1 cellular context compared by ENCODE assay signal in the genomic region with DNA sequence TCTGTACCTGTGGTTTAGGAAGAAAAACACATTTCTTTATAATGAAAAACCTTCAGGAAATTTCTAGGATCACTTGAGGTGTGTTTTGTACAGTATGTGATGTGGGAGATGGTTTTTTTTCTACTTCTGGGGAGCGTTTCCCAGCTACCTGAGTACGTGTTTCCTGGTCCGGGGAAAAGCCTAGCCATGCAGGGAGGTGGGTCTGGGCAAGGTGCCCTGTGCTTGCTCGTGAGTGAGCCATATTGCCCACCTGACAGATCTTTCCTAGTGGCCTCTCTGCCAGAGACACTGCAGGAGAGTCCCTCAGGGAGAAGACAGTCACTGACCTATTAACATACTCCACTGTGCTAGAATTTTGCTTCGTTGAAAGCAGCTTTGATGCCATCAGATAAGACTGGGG.
TF ChIP-seq lines count a peak whose summit lies in the region.

No MANE protein-coding gene starts in this region.

TF ChIP-seq in SK-N-SH treated with all-trans-retinoic acid at 6 μM for 48 hours, 23 proteins besides CTCF, POLR2A, EP300 and RAD21 (continued from another document):
- TF ChIP-seq, protein P1, sequence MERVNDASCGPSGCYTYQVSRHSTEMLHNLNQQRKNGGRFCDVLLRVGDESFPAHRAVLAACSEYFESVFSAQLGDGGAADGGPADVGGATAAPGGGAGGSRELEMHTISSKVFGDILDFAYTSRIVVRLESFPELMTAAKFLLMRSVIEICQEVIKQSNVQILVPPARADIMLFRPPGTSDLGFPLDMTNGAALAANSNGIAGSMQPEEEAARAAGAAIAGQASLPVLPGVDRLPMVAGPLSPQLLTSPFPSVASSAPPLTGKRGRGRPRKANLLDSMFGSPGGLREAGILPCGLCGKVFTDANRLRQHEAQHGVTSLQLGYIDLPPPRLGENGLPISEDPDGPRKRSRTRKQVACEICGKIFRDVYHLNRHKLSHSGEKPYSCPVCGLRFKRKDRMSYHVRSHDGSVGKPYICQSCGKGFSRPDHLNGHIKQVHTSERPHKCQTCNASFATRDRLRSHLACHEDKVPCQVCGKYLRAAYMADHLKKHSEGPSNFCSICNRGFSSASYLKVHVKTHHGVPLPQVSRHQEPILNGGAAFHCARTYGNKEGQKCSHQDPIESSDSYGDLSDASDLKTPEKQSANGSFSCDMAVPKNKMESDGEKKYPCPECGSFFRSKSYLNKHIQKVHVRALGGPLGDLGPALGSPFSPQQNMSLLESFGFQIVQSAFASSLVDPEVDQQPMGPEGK (CRISPR knock-in tag; IDR thresholded peaks at IDR 0.05; ENCODE audit: borderline replicate concordance) = no peak
- TF ChIP-seq ZNF8 (CRISPR knock-in tag; IDR thresholded peaks at IDR 0.05) (no peak), ZNF565 (CRISPR knock-in tag; conservative IDR thresholded peaks at IDR 0.05; ENCODE audit: low read depth) (no peak), ESRRG (CRISPR knock-in tag; IDR thresholded peaks at IDR 0.05) (no peak), ISL1 (CRISPR knock-in tag; IDR thresholded peaks at IDR 0.05) (no peak), TCF4 (CRISPR knock-in tag; IDR thresholded peaks at IDR 0.05; ENCODE audit: borderline replicate concordance) (no peak), SNAI2 (CRISPR knock-in tag; IDR thresholded peaks at IDR 0.05) (no peak), PPARA (CRISPR knock-in tag; IDR thresholded peaks at IDR 0.05; ENCODE audit: borderline replicate concordance) (no peak)
